In the genomic region with DNA sequence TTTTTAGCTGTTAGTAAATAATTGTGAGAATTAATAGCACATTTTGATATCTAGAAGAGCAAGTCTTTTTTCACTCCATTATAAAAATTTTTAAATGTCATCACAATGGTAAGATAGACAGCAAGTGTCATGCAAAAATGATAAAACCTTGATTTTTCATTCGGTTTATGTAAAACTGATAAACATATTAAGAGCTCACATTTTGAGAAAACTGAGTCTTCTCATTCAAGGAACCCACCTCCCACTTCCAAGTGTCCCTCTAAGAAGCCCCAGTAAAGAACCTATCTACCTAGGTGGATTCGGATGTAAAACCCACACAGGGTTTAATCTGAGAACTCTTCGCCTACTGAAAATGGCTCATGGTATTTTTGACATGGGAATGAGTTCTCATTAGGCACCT, we compare ENCODE assay signal across 8 cellular contexts.
DNase-seq lines count a peak whose midpoint lies in the region; ATAC-seq and TF ChIP-seq lines count a peak whose summit lies in the region.
"Not testable (repeated sequence)": the region's sequence is repeated elsewhere in the genome, so short reads cannot be mapped to it uniquely, and the experiment has no call there.

No MANE protein-coding gene starts in this region.

- not testable (repeated sequence) for DNase-seq in CD8-positive, alpha-beta T cell; H9; T-cell; activated T-cell treated with anti-CD3 and anti-CD28 coated beads, Interleukin-2, amount 50 U/mL, for 72 hours; dorsolateral prefrontal cortex; mesendoderm; nephron progenitor cell

- CTCF ChIA-PET in CD8-positive, alpha-beta T cell (lab: Charles Lee); T-cell (lab: Charles Lee): not testable (repeated sequence)

- H3K4me3 ChIP-seq in CD8-positive, alpha-beta T cell (ENCODE audit: low read depth, low read length); mesendoderm (ENCODE audit: low read length): not testable (repeated sequence)
- H3K4me3 ChIP-seq in dorsolateral prefrontal cortex (peak overlapping the region in 34 of 59 donors; percentile 48 to 73 (median 64)), iPS-11a (ENCODE audit: low read depth, low read length) (peak overlapping the region; percentile 69)

- H3K36me3 ChIP-seq in CD8-positive, alpha-beta T cell (ENCODE audit: insufficient read depth, low read length); mesendoderm (ENCODE audit: control insufficient read depth, insufficient read depth, low read length): not testable (repeated sequence)

- H3K27me3 Mint-ChIP-seq in CD8-positive, alpha-beta T cell (ENCODE audit: low read depth), result peaks cover 37% of the 10 kb centered on the region
- not testable (repeated sequence) for H3K27me3 Mint-ChIP-seq in H9 (ENCODE audit: low read depth)
- peaks cover 47 to 53% of the 10 kb centered on the region in 2 donors for H3K27me3 Mint-ChIP-seq in T-cell
- peaks cover 68% of the 10 kb centered on the region for H3K27me3 Mint-ChIP-seq in activated T-cell treated with anti-CD3 and anti-CD28 coated beads, Interleukin-2, amount 50 U/mL, for 72 hours (ENCODE audit: low read depth)
- H3K27me3 Mint-ChIP-seq in nephron progenitor cell (ENCODE audit: low read depth, poor library complexity), result peaks cover 83% of the 10 kb centered on the region

- intact Hi-C loops in CD8-positive, alpha-beta T cell (cut with DNase I, micrococcal nuclease), result not testable (repeated sequence)
- intact Hi-C loops in dorsolateral prefrontal cortex (cut with DNase I), result loop anchor here in 1 of 2 donors (10.0 kb wide), 1 partner anchor 366 kb away; a partner anchor contains a TSS

- not testable (repeated sequence) for H3K9me3 ChIP-seq in CD8-positive, alpha-beta T cell (ENCODE audit: low read length); H9 (ENCODE audit: control insufficient read depth, low read depth, low read length)

- not testable (repeated sequence) for H2AK5ac ChIP-seq in H9 (ENCODE audit: insufficient read length, low read length); mesendoderm (ENCODE audit: low read length)

- not testable (repeated sequence) for H3K79me2 ChIP-seq in H9 (ENCODE audit: insufficient read depth, low read length); mesendoderm (ENCODE audit: control insufficient read depth, insufficient read depth, low read length)

- H3K23me2 ChIP-seq in H9 (ENCODE audit: insufficient read length, low read depth, low read length, poor library complexity, severe bottlenecking), result not testable (repeated sequence)

- H4K91ac ChIP-seq in H9 (ENCODE audit: insufficient read length, low read depth, low read length), result not testable (repeated sequence)

- H3K23ac ChIP-seq in H9 (ENCODE audit: insufficient read length, low read depth, low read length); mesendoderm (ENCODE audit: low read length): not testable (repeated sequence)

- TF ChIP-seq CTCF in CD8-positive, alpha-beta T cell (IDR thresholded peaks at IDR 0.05); H9 (conservative IDR thresholded peaks at IDR 0.05); dorsolateral prefrontal cortex (IDR thresholded peaks at IDR 0.05 in 54 of 56, conservative IDR thresholded peaks at IDR 0.05 in 2 of 56; ENCODE audit: low read depth in 1 of 56, partially characterized antibody in 56 of 56); nephron progenitor cell (IDR thresholded peaks at IDR 0.05): not testable (repeated sequence)

- peak overlapping the region; percentile 24 for H3K4me2 ChIP-seq in H9 (ENCODE audit: insufficient read depth, insufficient read length, low read length)
- H3K4me2 ChIP-seq in mesendoderm (ENCODE audit: low read length), result not testable (repeated sequence)

- peak overlapping the region; percentile 51 for H3K4me3 Mint-ChIP-seq in CD8-positive, alpha-beta T cell
- H3K4me3 Mint-ChIP-seq in H9, result peak overlapping the region; percentile 94
- H3K4me3 Mint-ChIP-seq in T-cell, result peak overlapping the region in 2 of 3 donors; percentile 34 to 86
- H3K4me3 Mint-ChIP-seq in activated T-cell treated with anti-CD3 and anti-CD28 coated beads, Interleukin-2, amount 50 U/mL, for 72 hours, result peak overlapping the region; percentile 88 to 97
- H3K4me3 Mint-ChIP-seq in nephron progenitor cell, result peak overlapping the region; percentile 85

- H3K9me3 Mint-ChIP-seq in CD8-positive, alpha-beta T cell; H9; T-cell; activated T-cell treated with anti-CD3 and anti-CD28 coated beads, Interleukin-2, amount 50 U/mL, for 72 hours; nephron progenitor cell: not testable (repeated sequence)

- H2BK120ac ChIP-seq in H9 (ENCODE audit: low read depth, low read length, poor library complexity, severe bottlenecking); mesendoderm (ENCODE audit: low read depth, low read length): not testable (repeated sequence)

- H3K36me3 Mint-ChIP-seq in CD8-positive, alpha-beta T cell; T-cell; activated T-cell treated with anti-CD3 and anti-CD28 coated beads, Interleukin-2, amount 50 U/mL, for 72 hours (ENCODE audit: insufficient read depth in 2 of 2); nephron progenitor cell (ENCODE audit: low read depth): not testable (repeated sequence)
- peaks cover 21 to 39% (median 38%) of the 10 kb centered on the region in 3 experiments for H3K36me3 Mint-ChIP-seq in H9 (ENCODE audit: insufficient read depth in 1 of 3, low read depth in 3 of 3)

- not testable (repeated sequence) for H4K5ac ChIP-seq in H9 (ENCODE audit: insufficient read length, low read depth, low read length); mesendoderm (ENCODE audit: low read length)

- not testable (repeated sequence) for H3K4ac ChIP-seq in H9 (ENCODE audit: low read depth, low read length); mesendoderm (ENCODE audit: low read depth, low read length)

- not testable (repeated sequence) for H2BK20ac ChIP-seq in H9 (ENCODE audit: low read depth, low read length, poor library complexity, severe bottlenecking)

- not testable (repeated sequence) for H3K18ac ChIP-seq in H9 (ENCODE audit: insufficient read length, low read depth, low read length); mesendoderm (ENCODE audit: low read length)

- not testable (repeated sequence) for H2AFZ ChIP-seq in H9 (ENCODE audit: low read length)

- H3K4me1 ChIP-seq in CD8-positive, alpha-beta T cell (ENCODE audit: insufficient read depth, low read length); H9 (ENCODE audit: insufficient read depth, low read length); mesendoderm (ENCODE audit: control insufficient read depth, low read depth, low read length): not testable (repeated sequence)

- H2BK12ac ChIP-seq in H9 (ENCODE audit: insufficient read length, low read depth, low read length), result not testable (repeated sequence)

- H3K27me3 ChIP-seq in CD8-positive, alpha-beta T cell (ENCODE audit: insufficient read depth, low read length), result peaks cover 13% of the 10 kb centered on the region
- not testable (repeated sequence) for H3K27me3 ChIP-seq in H9 (ENCODE audit: insufficient read depth, low read length); mesendoderm (ENCODE audit: insufficient read depth, low read length, poor library complexity)
- peaks cover 0 to 23% (median 0%) of the 10 kb centered on the region in 45 donors for H3K27me3 ChIP-seq in dorsolateral prefrontal cortex

- not testable (repeated sequence) for H2BK5ac ChIP-seq in H9 (ENCODE audit: insufficient read length, low read length); mesendoderm (ENCODE audit: low read length)

- H3K9ac ChIP-seq in H9 (ENCODE audit: extremely low read depth, insufficient read length, low read length), result peak overlapping the region; percentile 96
- H3K9ac ChIP-seq in mesendoderm (ENCODE audit: low read length), result not testable (repeated sequence)

- H4K20me1 ChIP-seq in H9 (ENCODE audit: control insufficient read depth, insufficient read depth, insufficient read length), result not testable (repeated sequence)

- H3K56ac ChIP-seq in H9 (ENCODE audit: insufficient read length, low read depth, low read length), result not testable (repeated sequence)
- peak overlapping the region; percentile 78 for H3K56ac ChIP-seq in mesendoderm (ENCODE audit: low read length)

- not testable (repeated sequence) for H3K79me1 ChIP-seq in H9 (ENCODE audit: insufficient read depth, low read depth, low read length, poor library complexity, severe bottlenecking); mesendoderm (ENCODE audit: low read length)

- POLR2A ChIA-PET in CD8-positive, alpha-beta T cell (lab: Charles Lee); T-cell (lab: Charles Lee): not testable (repeated sequence)

- not testable (repeated sequence) for ATAC-seq in CD8-positive, alpha-beta T cell; T-cell (replicated peaks in 1 of 4); activated T-cell treated with anti-CD3 and anti-CD28 coated beads, Interleukin-2, amount 50 U/mL, for 72 hours (replicated peaks in 1 of 2)

- H2BK15ac ChIP-seq in H9 (ENCODE audit: low read depth, low read length); mesendoderm (replicated peaks; ENCODE audit: low read depth): not testable (repeated sequence)

- not testable (repeated sequence) for H3K27ac ChIP-seq in CD8-positive, alpha-beta T cell (ENCODE audit: low read depth, low read length); dorsolateral prefrontal cortex; mesendoderm (ENCODE audit: low read depth, low read length)
- peak overlapping the region; percentile 76 for H3K27ac ChIP-seq in H9 (ENCODE audit: insufficient read length, low read depth, low read length)

- not testable (repeated sequence) for H4K8ac ChIP-seq in H9 (replicated peaks; ENCODE audit: insufficient read length, low read depth, low read length); mesendoderm (ENCODE audit: low read depth, low read length)

- H3T11ph ChIP-seq in H9 (ENCODE audit: low read length), result not testable (repeated sequence)

- not testable (repeated sequence) for H3K14ac ChIP-seq in H9 (ENCODE audit: insufficient read depth, low read length)

- no CpG with 5 or more reads among the region's 3 CpGs for WGBS in H9 (ENCODE audit: extremely low coverage, insufficient read length, low lambda C conversion rate)
- no CpG with 5 or more reads among the region's 3 CpGs for WGBS in mesendoderm (ENCODE audit: extremely low coverage, insufficient coverage, low lambda C conversion rate)

- H3K27ac Mint-ChIP-seq in CD8-positive, alpha-beta T cell; T-cell; activated T-cell treated with anti-CD3 and anti-CD28 coated beads, Interleukin-2, amount 50 U/mL, for 72 hours; nephron progenitor cell: not testable (repeated sequence)
- H3K27ac Mint-ChIP-seq in H9, result peak overlapping the region; percentile 97 to 100 (median 99)

- H3K4me1 Mint-ChIP-seq in CD8-positive, alpha-beta T cell (ENCODE audit: low read depth), result peaks cover 11% of the 10 kb centered on the region
- H3K4me1 Mint-ChIP-seq in H9 (peaks cover 35 to 58% of the 10 kb centered on the region in 2 experiments), T-cell (peaks cover 5 to 11% (median 10%) of the 10 kb centered on the region in 3 donors), nephron progenitor cell (peaks cover 11% of the 10 kb centered on the region)
- not testable (repeated sequence) for H3K4me1 Mint-ChIP-seq in activated T-cell treated with anti-CD3 and anti-CD28 coated beads, Interleukin-2, amount 50 U/mL, for 72 hours (ENCODE audit: low read depth)
